Comparison of ENCODE assay signal across 8 cellular contexts in genomic region chr3:67113802-67114407, GRCh38.
A peak's percentile ranks its signal among the peaks of the same experiment; 100 is the strongest.
DNase-seq lines count a peak whose midpoint lies in the region; FAIRE-seq and TF ChIP-seq lines count a peak whose summit lies in the region.

No MANE protein-coding gene starts in this region.

- no peak overlapping the region for H3K27ac Mint-ChIP-seq in H9

- no peak overlapping the region for H3K9ac ChIP-seq in H9 (ENCODE audit: extremely low read depth, insufficient read length, low read length)

- H3K36me3 Mint-ChIP-seq in H9 (ENCODE audit: insufficient read depth in 1 of 3, low read depth in 3 of 3): no peaks in the 10 kb centered on the region

- H2BK15ac ChIP-seq in H9 (ENCODE audit: low read depth, low read length): no peak overlapping the region

- no peak overlapping the region for H2BK120ac ChIP-seq in H9 (ENCODE audit: low read depth, low read length, poor library complexity, severe bottlenecking)

- no peak overlapping the region for H3K4me2 ChIP-seq in H9 (ENCODE audit: insufficient read depth, insufficient read length, low read length)

- no peak overlapping the region for H3K14ac ChIP-seq in H9 (ENCODE audit: insufficient read depth, low read length)

- no peaks in the 10 kb centered on the region for H3K36me3 ChIP-seq in SJCRH30

- no peak overlapping the region for H4K5ac ChIP-seq in H9 (ENCODE audit: insufficient read length, low read depth, low read length)

- H4K91ac ChIP-seq in H9 (ENCODE audit: insufficient read length, low read depth, low read length): no peak overlapping the region

- H3K27me3 ChIP-seq in H9 (ENCODE audit: insufficient read depth, low read length): no peaks in the 10 kb centered on the region
- no peaks in the 10 kb centered on the region for H3K27me3 ChIP-seq in SJCRH30

- TF ChIP-seq CTCF in GM12801 (IDR thresholded peaks at IDR 0.05; ENCODE audit: extremely low read depth, insufficient read length) (peak; percentile 91), H9 (conservative IDR thresholded peaks at IDR 0.05) (peak; percentile 96)

- H4K8ac ChIP-seq in H9 (replicated peaks; ENCODE audit: insufficient read length, low read depth, low read length): no peak overlapping the region

- no peaks in the 10 kb centered on the region for H3K9me3 Mint-ChIP-seq in H9

- H3K4ac ChIP-seq in H9 (ENCODE audit: low read depth, low read length): no peak overlapping the region

- DNase-seq in H9 (peak; percentile 84), LoVo (ENCODE audit: low spot score) (peak; percentile 74), SJCRH30 (peak; percentile 57 to 83), glomerular visceral epithelial cell (ENCODE audit: extremely low spot score) (peak; percentile 78), posterior cingulate gyrus (peak; percentile 56 to 95 (median 79)), urothelium cell line (ENCODE audit: low spot score) (peak; percentile 77)
- peak; percentile 81 for DNase-seq in activated naive CD4-positive, alpha-beta T cell treated with Interleukin-2 at 50 U/mL for 16 hours

- H2BK12ac ChIP-seq in H9 (ENCODE audit: insufficient read length, low read depth, low read length): no peak overlapping the region

- peaks cover 7 to 8% of the 10 kb centered on the region in 2 experiments for H3K4me1 Mint-ChIP-seq in H9

- no peak overlapping the region for H3K23ac ChIP-seq in H9 (ENCODE audit: insufficient read length, low read depth, low read length)

- intact Hi-C loops in posterior cingulate gyrus (cut with DNase I): loop anchor here (5.0 to 10.0 kb wide), 3 partner anchors 271 to 1858 kb away; no protein-coding TSS in a partner anchor

- no peak overlapping the region for H3K18ac ChIP-seq in H9 (ENCODE audit: insufficient read length, low read depth, low read length)

- H3K56ac ChIP-seq in H9 (ENCODE audit: insufficient read length, low read depth, low read length): no peak overlapping the region

- H4K20me1 ChIP-seq in H9 (ENCODE audit: control insufficient read depth, insufficient read depth, insufficient read length): no peaks in the 10 kb centered on the region

- H3K4me3 Mint-ChIP-seq in H9: no peak overlapping the region

- H3K27ac ChIP-seq in H9 (ENCODE audit: insufficient read length, low read depth, low read length) (no peak overlapping the region), SJCRH30 (no peak overlapping the region)

- H3K4me1 ChIP-seq in H9 (ENCODE audit: insufficient read depth, low read length) (no peaks in the 10 kb centered on the region), SJCRH30 (no peaks in the 10 kb centered on the region; the same call in 1 of the 2 replicates)

- H2AFZ ChIP-seq in H9 (ENCODE audit: low read length): no peak overlapping the region

- no peaks in the 10 kb centered on the region for H3K23me2 ChIP-seq in H9 (ENCODE audit: insufficient read length, low read depth, low read length, poor library complexity, severe bottlenecking)

- no peak overlapping the region for H2BK5ac ChIP-seq in H9 (ENCODE audit: insufficient read length, low read length)

- WGBS in H9 (ENCODE audit: extremely low coverage, insufficient read length, low lambda C conversion rate): no CpG with 5 or more reads among the region's 6 CpGs

- no peaks in the 10 kb centered on the region for H3K79me1 ChIP-seq in H9 (ENCODE audit: insufficient read depth, low read depth, low read length, poor library complexity, severe bottlenecking)

- FAIRE-seq in urothelium cell line (lab: Jason Lieb, UNC): peak; percentile 85

- no peak overlapping the region for H2BK20ac ChIP-seq in H9 (ENCODE audit: low read depth, low read length, poor library complexity, severe bottlenecking)

- no peaks in the 10 kb centered on the region for H3K79me2 ChIP-seq in H9 (ENCODE audit: insufficient read depth, low read length)

- no peak overlapping the region for H3T11ph ChIP-seq in H9 (ENCODE audit: low read length)

- H3K4me3 ChIP-seq in SJCRH30: no peak overlapping the region

- H2AK5ac ChIP-seq in H9 (ENCODE audit: insufficient read length, low read length): no peak overlapping the region

- no peaks in the 10 kb centered on the region; the same call in 1 of the 2 replicates for H3K27me3 Mint-ChIP-seq in H9 (ENCODE audit: low read depth)

- H3K9me3 ChIP-seq in H9 (ENCODE audit: control insufficient read depth, low read depth, low read length) (no peaks in the 10 kb centered on the region), SJCRH30 (replicated peaks) (no peaks in the 10 kb centered on the region)
